8 cellular contexts compared by ENCODE assay signal in the genomic region with DNA sequence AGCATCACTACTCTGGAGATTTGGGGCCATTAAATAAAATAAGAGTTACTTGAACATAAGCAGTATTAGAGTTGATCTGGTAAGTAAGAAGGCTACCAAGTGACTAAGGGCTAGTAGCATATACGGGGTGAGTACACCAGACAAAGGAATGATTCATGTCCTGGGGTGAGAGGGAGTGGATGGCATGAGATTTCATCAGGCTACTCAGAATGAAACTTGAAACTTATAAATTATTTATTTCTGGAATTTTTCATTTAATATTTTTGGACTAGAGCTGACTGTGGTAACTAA. TPM values are rescaled to one million over a fixed set of nuclear protein-coding genes. Genes with fewer than 3 reads are reported as not detected.
DNase-seq lines count a peak whose midpoint lies in the region; ATAC-seq and TF ChIP-seq lines count a peak whose summit lies in the region.

No MANE protein-coding gene starts in this region.

- POLR2A ChIA-PET in Panc1 (lab: Charles Lee): no interaction called here

- CTCF ChIA-PET in Panc1 (lab: Charles Lee): no interaction called here

- ATAC-seq in Panc1 (no peak), psoas muscle (peak in 1 of 4 donors; percentile 26), GM18867 (IDR thresholded peaks at IDR 0.05; ENCODE audit: unreplicated experiment) (no peak), HG02970 (IDR thresholded peaks at IDR 0.05; ENCODE audit: low FRiP score, unreplicated experiment) (no peak), GM19467 (IDR thresholded peaks at IDR 0.05; ENCODE audit: unreplicated experiment) (no peak)

- H3K27me3 ChIP-seq in Panc1 (ENCODE audit: control insufficient read depth, insufficient read depth, low read length) (no peaks in the 10 kb centered on the region), psoas muscle (ENCODE audit: insufficient read depth in 3 of 3, low read length in 2 of 3) (no peaks in the 10 kb centered on the region)
- H3K27me3 ChIP-seq in effector memory CD4-positive, alpha-beta T cell (replicated peaks; ENCODE audit: control insufficient read depth, insufficient read depth, low read length, poor library complexity, severe bottlenecking): no peaks in the 10 kb centered on the region

- H3K36me3 ChIP-seq in Panc1 (ENCODE audit: control insufficient read depth, insufficient read depth, low read length) (no peaks in the 10 kb centered on the region), psoas muscle (ENCODE audit: insufficient read depth in 1 of 2, low read depth in 1 of 2) (peaks cover 0 to 9% of the 10 kb centered on the region in 2 donors)
- peaks cover 20% of the 10 kb centered on the region for H3K36me3 ChIP-seq in effector memory CD4-positive, alpha-beta T cell (ENCODE audit: control insufficient read depth, insufficient read depth, low read length)

- BruUV-seq in Panc1 (replicated peaks; lab: Mats Ljungman, UMichigan): no TSS peak

- H3K9me3 ChIP-seq in Panc1 (ENCODE audit: control insufficient read depth, insufficient read depth, low read depth, low read length) (no peaks in the 10 kb centered on the region), psoas muscle (no peaks in the 10 kb centered on the region)
- no peaks in the 10 kb centered on the region for H3K9me3 ChIP-seq in effector memory CD4-positive, alpha-beta T cell (ENCODE audit: control insufficient read depth, low read length)

- intact Hi-C loops in Panc1 (cut with micrococcal nuclease; ENCODE audit: unreplicated experiment) (no loop called here), psoas muscle (cut with DNase I) (loop anchor here in 1 of 2 donors (10.0 kb wide), 1 partner anchor 70 kb away; no protein-coding TSS in a partner anchor)

- H3K27ac ChIP-seq in Panc1 (ENCODE audit: low read length): no peak overlapping the region
- peak overlapping the region; percentile 99 for H3K27ac ChIP-seq in effector memory CD4-positive, alpha-beta T cell (ENCODE audit: insufficient read depth, low read length, poor library complexity, severe bottlenecking)
- H3K27ac ChIP-seq in psoas muscle: peak overlapping the region; percentile 91

- TF ChIP-seq CTCF in Panc1 (IDR thresholded peaks at IDR 0.05) (no peak), psoas muscle (IDR thresholded peaks at IDR 0.05) (no peak)

- H3K4me3 ChIP-seq in Panc1 (ENCODE audit: low read depth in 2 of 2, low read length in 2 of 2) (peak overlapping the region in 1 of 2 experiments; percentile 96; a peak in 1 of 4 replicates), psoas muscle (peak overlapping the region; percentile 89)
- peak overlapping the region; percentile 86 for H3K4me3 ChIP-seq in effector memory CD4-positive, alpha-beta T cell (ENCODE audit: insufficient read depth, low read depth, low read length, poor library complexity, severe bottlenecking)

- peak; percentile 95 for DNase-seq in ELR (ENCODE audit: low read depth)
- peak; percentile 68 for DNase-seq in Panc1 (ENCODE audit: low read depth, low spot score)
- DNase-seq in effector memory CD4-positive, alpha-beta T cell: no peak
- no peak for DNase-seq in psoas muscle
- no peak for DNase-seq in NCI-H774 (lab: John Stamatoyannopoulos, UW)

- in situ Hi-C loops in Panc1 (cut with HindIII; ENCODE audit: low pct_unique_long_range_greater_than_20kb, low sequenced_read_pairs): no loop called here

- 21 to 57% (median 35%) methylated on average over 1 of the region's 1 CpG for WGBS in psoas muscle, 3 donors

- H3K4me1 ChIP-seq in Panc1 (ENCODE audit: control insufficient read depth, insufficient read depth, low read length) (peaks cover 27% of the 10 kb centered on the region), psoas muscle (peaks cover 25% of the 10 kb centered on the region)
- peaks cover 23% of the 10 kb centered on the region for H3K4me1 ChIP-seq in effector memory CD4-positive, alpha-beta T cell (ENCODE audit: control insufficient read depth, insufficient read depth, low read length, poor library complexity, severe bottlenecking)

RNA-seq across cellular contexts. Expression of gene SLFN5, which starts 2.3 kb away (rescaled TPM):
- 5.4 TPM for total RNA-seq in Panc1 (2021; ENCODE audit: unreplicated experiment)
- polyA plus RNA-seq in Panc1 (2012; ENCODE audit: insufficient read length): 2.4 TPM
- 10 to 100 TPM; 14.5 to 23.7 (median 20.0) TPM for total RNA-seq in psoas muscle
- polyA plus RNA-seq in psoas muscle: 1 to 10 TPM; 1.7 to 9.4 (median 2.0) TPM

RNA-seq across cellular contexts. Expression of gene SLC35G3, which starts 50.9 kb away (rescaled TPM):
- total RNA-seq in Panc1 (2021; ENCODE audit: unreplicated experiment) (not detected), psoas muscle (not detected)
- polyA plus RNA-seq in Panc1 (2012; ENCODE audit: insufficient read length): not detected
- polyA plus RNA-seq in psoas muscle: not detected

Comparison
In these comparisons a context has a peak if more than half of its experiments do, and no peak if none do; other contexts are left out.
1. DNase-seq: peak in ELR (single experiment) and Panc1 (single experiment); none in effector memory CD4-positive, alpha-beta T cell (0 of 3), psoas muscle (0 of 2) and NCI-H774 (single experiment).